Comparison of ENCODE assay signal across 16 cellular contexts in the genomic region with DNA sequence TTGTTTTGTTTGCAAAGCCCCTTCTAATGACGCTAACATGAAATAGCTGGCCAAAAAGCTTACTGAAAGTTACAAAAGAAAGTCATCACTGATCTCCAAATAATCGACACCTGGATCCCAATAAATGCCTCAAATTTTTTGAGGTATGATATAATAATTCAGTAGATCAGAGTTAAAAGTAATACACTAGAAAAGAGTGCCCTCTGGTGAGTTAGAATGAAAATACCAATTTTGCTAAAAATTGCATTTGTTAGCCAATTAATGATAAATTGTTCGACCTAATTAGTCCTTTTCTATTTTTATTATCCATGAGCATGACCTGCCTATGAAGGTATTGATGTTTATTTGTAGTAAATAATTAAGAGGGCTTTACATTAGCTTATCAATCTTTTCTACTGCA.
DNase-seq lines count a peak whose midpoint lies in the region; ATAC-seq, FAIRE-seq and TF ChIP-seq lines count a peak whose summit lies in the region.
"Had no signal": no experiment of that assay in that cellular context is flagged by ENCODE, and none has a peak within 500 bp of the region (broad histone marks: within the 10 kb centered on the region; RNA-seq: fewer than 3 reads in every experiment).

No MANE protein-coding gene starts in this region.

- no peak for FAIRE-seq in GM12891 (lab: Jason Lieb, UNC)
- FAIRE-seq in RCC 7860 (lab: Jason Lieb, UNC): no peak
- FAIRE-seq: small intestine had no signal

- intact Hi-C loops in MCF 10A (cut with micrococcal nuclease): loop anchor here (5.0 to 10.0 kb wide), 2 partner anchors 124 to 602 kb away; no protein-coding TSS in a partner anchor
- intact Hi-C loops in mammary epithelial cell (cut with micrococcal nuclease): no loop called here
- intact Hi-C loops in PC-3 (cut with micrococcal nuclease): loop anchor here (5.0 kb wide), 1 partner anchor 1051 kb away; no protein-coding TSS in a partner anchor

- no peak for ATAC-seq in PC-3
- ATAC-seq: activated T-cell treated with anti-CD3 and anti-CD28 coated beads, Interleukin-2, amount 50 U/mL, for 4 hours had no signal

- H3K27me3 ChIP-seq in mammary epithelial cell (ENCODE audit: insufficient read depth, low read length): no peaks in the 10 kb centered on the region
- H3K27me3 ChIP-seq in PC-3 (ENCODE audit: low read length): no peaks in the 10 kb centered on the region

- no peak for DNase-seq in MCF 10A (ENCODE audit: unreplicated experiment)
- DNase-seq in mammary epithelial cell: no peak
- peak; percentile 36 for DNase-seq in PC-3
- DNase-seq in fibroblast of mammary gland (ENCODE audit: low read depth): no peak
- DNase-seq in GM12891 (ENCODE audit: insufficient read length, low spot score): no peak
- no peak for DNase-seq in DMS53 treated with DMSO at 0.1 percent for 48 hours (lab: John Stamatoyannopoulos, UW; ENCODE audit: unreplicated experiment)
- DNase-seq in AG08395 (ENCODE audit: low spot score): no peak
- DNase-seq in RCC 7860 (ENCODE audit: low spot score): no peak
- DNase-seq: activated CD4-positive, alpha-beta T cell treated with anti-CD3 and anti-CD28 coated beads for 4 hours; activated T-cell treated with anti-CD3 and anti-CD28 coated beads, Interleukin-2, amount 50 U/mL, for 4 hours; DMS 273 treated with DMSO at 0.1 percent for 48 hours; NCI-H1105; nucleus accumbens; small intestine had no signal

- H3K9ac ChIP-seq in mammary epithelial cell (ENCODE audit: insufficient read depth, low read length): no peak overlapping the region
- no peak overlapping the region for H3K9ac ChIP-seq in PC-3 (ENCODE audit: low read length)

- H3K4me1 ChIP-seq in mammary epithelial cell (ENCODE audit: insufficient read depth, low read length): peaks cover 10% of the 10 kb centered on the region
- H3K4me1 ChIP-seq in PC-3 (ENCODE audit: insufficient read depth, low read length): no peaks in the 10 kb centered on the region

- in situ Hi-C loops in mammary epithelial cell (cut with MboI; ENCODE audit: low sequenced_read_pairs in 2 of 2): loop anchor here in 1 of 2 donors (25.0 kb wide), 2 partner anchors 801 to 1901 kb away; no protein-coding TSS in a partner anchor

- dilution Hi-C loops in mammary epithelial cell (cut with HindIII; ENCODE audit: low sequenced_read_pairs): no loop called here

- peaks cover 14% of the 10 kb centered on the region for H3K79me2 ChIP-seq in mammary epithelial cell (ENCODE audit: insufficient read depth, low read length)
- no peaks in the 10 kb centered on the region for H3K79me2 ChIP-seq in PC-3 (ENCODE audit: low read length)

- H2AFZ ChIP-seq in mammary epithelial cell (ENCODE audit: low read depth, low read length) (no peak overlapping the region), PC-3 (ENCODE audit: low read length) (no peak overlapping the region)

- CTCF ChIA-PET in MCF 10A (lab: Yijun Ruan, JAX): interaction anchor here (0.6 to 3.5 kb wide), 21 partner anchors 10 to 1922 kb away, joined by 3 to 26 read pairs (median 3); no protein-coding TSS in a partner anchor
- CTCF ChIA-PET in mammary epithelial cell (lab: Charles Lee; ENCODE audit: low non-redundant PET): no interaction called here
- CTCF ChIA-PET in PC-3 (lab: Charles Lee): interaction anchor here (0.6 kb wide), 2 partner anchors 362 to 1053 kb away, joined by 3 to 4 read pairs; no protein-coding TSS in a partner anchor

- no peaks in the 10 kb centered on the region for H4K20me1 ChIP-seq in mammary epithelial cell (ENCODE audit: insufficient read depth, low read length)
- H4K20me1 ChIP-seq in PC-3 (ENCODE audit: low read length): no peaks in the 10 kb centered on the region

- H3K4me2 ChIP-seq in mammary epithelial cell (ENCODE audit: insufficient read depth, low read depth, low read length) (no peak overlapping the region), PC-3 (ENCODE audit: low read length) (no peak overlapping the region)

- no peaks in the 10 kb centered on the region for H3K4me1 Mint-ChIP-seq in MCF 10A (ENCODE audit: insufficient read depth, unreplicated experiment)
- H3K4me1 Mint-ChIP-seq: memory B cell had no signal

- H3K27ac ChIP-seq in mammary epithelial cell (ENCODE audit: insufficient read depth, low read depth, low read length) (no peak overlapping the region), PC-3 (ENCODE audit: low read length) (no peak overlapping the region)

- H3K9me3 Mint-ChIP-seq in MCF 10A (ENCODE audit: unreplicated experiment): peaks cover 9% of the 10 kb centered on the region

- WGBS in mammary epithelial cell (ENCODE audit: low coverage, missing lambda C conversion rate): 54% methylated on average over 3 of the region's 3 CpGs

- H3K36me3 ChIP-seq in mammary epithelial cell (ENCODE audit: insufficient read depth, low read length) (no peaks in the 10 kb centered on the region), PC-3 (ENCODE audit: low read depth, low read length) (peaks cover 6% of the 10 kb centered on the region; the same call in 1 of the 2 replicates)

- no peaks in the 10 kb centered on the region for H3K9me2 ChIP-seq in PC-3 (replicated peaks; ENCODE audit: low read length)

- H3K9me3 ChIP-seq in mammary epithelial cell (replicated peaks; ENCODE audit: insufficient read depth, low read length) (no peaks in the 10 kb centered on the region), PC-3 (ENCODE audit: low read length) (no peaks in the 10 kb centered on the region)

- no peaks in the 10 kb centered on the region for H3K27me3 Mint-ChIP-seq in MCF 10A (ENCODE audit: insufficient read depth, unreplicated experiment)
- H3K27me3 Mint-ChIP-seq: memory B cell had no signal

- POLR2A ChIA-PET in MCF 10A (lab: Yijun Ruan, JAX) (no interaction called here), PC-3 (lab: Charles Lee; ENCODE audit: unreplicated experiment) (interaction anchor here (0.5 kb wide), 1 partner anchor 9 kb away, joined by 3 read pairs; no protein-coding TSS in a partner anchor)

- H3F3A ChIP-seq in PC-3 (ENCODE audit: low read length, unreplicated experiment): no peaks in the 10 kb centered on the region

- no TSS peak for BruUV-seq in MCF 10A (replicated peaks; lab: Mats Ljungman, UMichigan)
- no TSS peak for BruUV-seq in mammary epithelial cell (replicated peaks; lab: Mats Ljungman, UMichigan)
- no TSS peak for BruUV-seq in PC-3 (replicated peaks; lab: Mats Ljungman, UMichigan)

- H3K4me3 ChIP-seq in mammary epithelial cell (replicated peaks in 1 of 3; ENCODE audit: insufficient read depth in 1 of 3, low read depth in 2 of 3, low read length in 3 of 3) (no peak overlapping the region), PC-3 (ENCODE audit: low read length) (no peak overlapping the region), fibroblast of mammary gland (ENCODE audit: control insufficient read depth, low read depth, low read length) (no peak overlapping the region)

- no peak for TF ChIP-seq POLR2A in GM12891 (IDR thresholded peaks at IDR 0.05; ENCODE audit: low read depth, low read length)

- H3K4me3 Mint-ChIP-seq in MCF 10A (ENCODE audit: unreplicated experiment): no peak overlapping the region
- H3K4me3 Mint-ChIP-seq: activated T-cell treated with anti-CD3 and anti-CD28 coated beads, Interleukin-2, amount 50 U/mL, for 4 hours; memory B cell; T-helper 2 cell treated with Interferon-gamma antibody and Interleukin-4, amounts not matched to agents 5 μg/mL and 100 μg/mL, for 36 hours had no signal

- TF ChIP-seq CTCF in MCF 10A (IDR thresholded peaks at IDR 0.05; ENCODE audit: unreplicated experiment) (peak; percentile 27), mammary epithelial cell (conservative IDR thresholded peaks at IDR 0.05 in 1 of 2, IDR thresholded peaks at IDR 0.05 in 1 of 2; ENCODE audit: extremely low read depth in 1 of 2, insufficient read depth in 1 of 2, low read depth in 1 of 2, low read length in 2 of 2) (peak in 1 of 2 donors; percentile 21), PC-3 (conservative IDR thresholded peaks at IDR 0.05; ENCODE audit: low read depth, low read length) (peak; percentile 65), fibroblast of mammary gland (conservative IDR thresholded peaks at IDR 0.05; ENCODE audit: control insufficient read depth, insufficient read depth, low read depth, low read length) (peak; percentile 22)

- no peaks in the 10 kb centered on the region for H3K36me3 Mint-ChIP-seq in MCF 10A (ENCODE audit: insufficient read depth, unreplicated experiment)

- H3K27ac Mint-ChIP-seq in MCF 10A (ENCODE audit: low read depth, unreplicated experiment): no peak overlapping the region
- H3K27ac Mint-ChIP-seq: memory B cell; T-helper 2 cell treated with Interferon-gamma antibody and Interleukin-4, amounts not matched to agents 5 μg/mL and 100 μg/mL, for 36 hours had no signal

TF ChIP-seq in GM12891, 5 proteins besides CTCF, POLR2A, EP300 and RAD21:
- TF ChIP-seq SPI1 (IDR thresholded peaks at IDR 0.05; ENCODE audit: low read depth, low read length) (no peak), TAF1 (IDR thresholded peaks at IDR 0.05; ENCODE audit: low read depth, low read length) (no peak), POU2F2 (IDR thresholded peaks at IDR 0.05; ENCODE audit: low read depth, low read length) (no peak), POLR2AphosphoS5 (IDR thresholded peaks at IDR 0.05; ENCODE audit: low read depth, low read length) (no peak), PAX5 (IDR thresholded peaks at IDR 0.05; ENCODE audit: insufficient read depth, low read length, severe bottlenecking) (no peak)
